ENCODE assay signal across 8 cellular contexts in genomic region chr9:100602302-100602930, GRCh38. TPM values are rescaled to one million over a fixed set of nuclear protein-coding genes. Genes with fewer than 3 reads are reported as not detected.
DNase-seq lines count a peak whose midpoint lies in the region; ATAC-seq and TF ChIP-seq lines count a peak whose summit lies in the region.

No MANE protein-coding gene starts in this region.

- DNase-seq in Daoy (ENCODE audit: low read depth) (peak; percentile 52), NAMALWA (ENCODE audit: low spot score) (peak; percentile 54), RPMI8226 (peak; percentile 30), fibroblast of pulmonary artery (ENCODE audit: low read depth) (peak; percentile 70), putamen (ENCODE audit: low spot score) (peak; percentile 62)

- no peak overlapping the region for H3K4me3 ChIP-seq in fibroblast of pulmonary artery (replicated peaks; ENCODE audit: low read depth, low read length)

- no peak for ATAC-seq in HG03457 (IDR thresholded peaks at IDR 0.05; ENCODE audit: unreplicated experiment)
- ATAC-seq in GM18907 (IDR thresholded peaks at IDR 0.05; ENCODE audit: unreplicated experiment) = no peak
- no peak for ATAC-seq in HG02852 (IDR thresholded peaks at IDR 0.05; ENCODE audit: unreplicated experiment)

- TF ChIP-seq CTCF in fibroblast of pulmonary artery (IDR thresholded peaks at IDR 0.05; ENCODE audit: low read length, missing control alignments) = peak; percentile 88

RNA-seq across cellular contexts. Expression of gene CAVIN4, which starts 24.5 kb away (rescaled TPM):
- 2.2 and 3.5 TPM in 2 replicates for total RNA-seq in Daoy (2014; rRNA removed; shearing (Covaris generic))
